ENCODE assay signal across 8 cellular contexts in the genomic region with DNA sequence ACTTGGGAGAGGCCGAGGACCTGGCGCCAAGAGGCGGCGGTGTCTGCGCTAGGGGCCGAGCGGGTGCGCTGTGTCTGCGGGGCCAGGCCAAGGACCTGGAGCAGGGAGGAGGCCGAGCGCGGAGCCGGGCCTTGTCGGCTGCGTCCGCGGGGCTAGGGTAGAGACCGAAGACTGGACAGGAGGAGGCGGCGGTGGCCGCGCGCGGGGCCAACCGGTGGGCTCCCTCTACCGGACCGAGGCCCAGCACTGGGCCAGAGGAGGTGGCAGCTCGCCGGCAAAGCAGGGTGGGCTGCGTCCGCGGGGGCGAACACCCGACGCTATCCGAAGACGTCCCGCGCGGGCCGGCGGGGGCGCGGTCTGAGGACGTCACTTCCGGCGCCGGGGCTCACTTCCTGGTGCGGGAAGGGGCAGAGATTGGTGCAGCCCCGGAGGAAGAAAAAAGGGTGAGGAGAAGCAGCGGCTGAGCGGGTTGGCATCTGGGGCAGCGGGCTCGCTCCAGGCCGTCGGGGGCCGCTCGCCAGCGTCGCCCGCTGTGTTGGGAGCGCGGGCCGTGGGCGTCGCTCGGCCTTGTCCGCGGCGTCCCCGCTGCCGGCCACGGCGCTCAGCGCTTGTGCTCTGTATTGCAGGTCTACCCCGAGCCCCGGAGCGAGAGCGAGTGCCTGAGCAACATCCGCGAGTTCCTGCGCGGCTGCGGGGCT. TPM values are rescaled to one million over a fixed set of nuclear protein-coding genes. Genes with fewer than 3 reads are reported as not detected.
DNase-seq lines count a peak whose midpoint lies in the region; ATAC-seq and TF ChIP-seq lines count a peak whose summit lies in the region.

No MANE protein-coding gene starts in this region.

- H3K27ac Mint-ChIP-seq in activated T-helper 1 cell treated with anti-CD3 and anti-CD28 coated beads, Interleukin-12 subunit alpha, Interleukin-12 subunit beta, Interleukin-2, Interleukin-4 antibody, amounts not matched to agents 30 ng/mL and 10 ng/mL and 1 ng/mL, durations not matched to agents 14 hours and 24 hours and 36 hours, result peak overlapping the region; percentile 97
- H3K27ac Mint-ChIP-seq in naive thymus-derived CD4-positive, alpha-beta T cell, result peak overlapping the region; percentile 88 to 96 (median 90)
- peak overlapping the region; percentile 92 for H3K27ac Mint-ChIP-seq in stimulated activated memory B cell treated with anti-CD40 and anti-IgM and Interleukin-4, amounts not matched to agents 10 μg/mL and 1 μg/mL and 100 μg/mL, for 72 hours

- ATAC-seq in DND-41 (ENCODE audit: insufficient read depth, low read depth), result peak; percentile 88
- ATAC-seq in GM21737 (IDR thresholded peaks at IDR 0.05; ENCODE audit: unreplicated experiment), result peak; percentile 88
- peak; percentile 93 for ATAC-seq in naive thymus-derived CD4-positive, alpha-beta T cell
- ATAC-seq in stimulated activated memory B cell treated with anti-CD40 and anti-IgM and Interleukin-4, amounts not matched to agents 10 μg/mL and 1 μg/mL and 100 μg/mL, for 72 hours, result peak; percentile 96

- peaks cover 56% of the 10 kb centered on the region for H3K79me2 ChIP-seq in DND-41 (ENCODE audit: insufficient read depth, low read length)

- H3K9me3 ChIP-seq in DND-41 (ENCODE audit: insufficient read depth, low read length, severe bottlenecking), result no peaks in the 10 kb centered on the region
- H3K9me3 ChIP-seq in Peyer's patch, result no peaks in the 10 kb centered on the region
- no peaks in the 10 kb centered on the region for H3K9me3 ChIP-seq in naive thymus-derived CD4-positive, alpha-beta T cell (ENCODE audit: control insufficient read depth in 2 of 3, low read length in 3 of 3)

- POLR2A ChIA-PET in naive thymus-derived CD4-positive, alpha-beta T cell (lab: Charles Lee), result interaction anchor here (1.4 to 2.3 kb wide), 3 partner anchors 24 to 36 kb away, joined by 5 to 10 read pairs (median 5); no protein-coding TSS in a partner anchor

- peak overlapping the region; percentile 99 for H3K9ac ChIP-seq in DND-41 (ENCODE audit: low read depth, low read length)

- no peaks in the 10 kb centered on the region for H3K9me3 Mint-ChIP-seq in activated T-helper 1 cell treated with anti-CD3 and anti-CD28 coated beads, Interleukin-12 subunit alpha, Interleukin-12 subunit beta, Interleukin-2, Interleukin-4 antibody, amounts not matched to agents 30 ng/mL and 10 ng/mL and 1 ng/mL, durations not matched to agents 14 hours and 24 hours and 36 hours
- no peaks in the 10 kb centered on the region for H3K9me3 Mint-ChIP-seq in naive thymus-derived CD4-positive, alpha-beta T cell
- H3K9me3 Mint-ChIP-seq in stimulated activated memory B cell treated with anti-CD40 and anti-IgM and Interleukin-4, amounts not matched to agents 10 μg/mL and 1 μg/mL and 100 μg/mL, for 72 hours, result no peaks in the 10 kb centered on the region

- H3K4me3 ChIP-seq in DND-41 (ENCODE audit: low read depth in 1 of 2, low read length in 2 of 2) (peak overlapping the region; percentile 98 to 99), Peyer's patch (peak overlapping the region; percentile 71 to 99 (median 88))
- peak overlapping the region; percentile 73 for H3K4me3 ChIP-seq in naive thymus-derived CD4-positive, alpha-beta T cell (ENCODE audit: low read length)

- CTCF ChIA-PET in naive thymus-derived CD4-positive, alpha-beta T cell (lab: Charles Lee), result no interaction called here

- intact Hi-C loops in activated T-helper 1 cell treated with anti-CD3 and anti-CD28 coated beads, Interleukin-12 subunit alpha, Interleukin-12 subunit beta, Interleukin-2, Interleukin-4 antibody, amounts not matched to agents 30 ng/mL and 10 ng/mL and 1 ng/mL, durations not matched to agents 14 hours and 24 hours and 36 hours (cut with micrococcal nuclease), result loop anchor here (1.0 to 10.0 kb wide), 8 partner anchors 27 to 1535 kb away; partner anchors contain the start of genes ANKRD10, ING1 and NAXD
- intact Hi-C loops in naive thymus-derived CD4-positive, alpha-beta T cell (cut with micrococcal nuclease), result loop anchor here (1.0 to 10.0 kb wide), 15 partner anchors 24 to 439 kb away; partner anchors contain the start of genes ANKRD10 (in 2 of the 2), ARHGEF7 (in 1 of the 2) and ING1 (in 1 of the 2)

- DNase-seq in DND-41 (peak; percentile 93), KG1 (lab: John Stamatoyannopoulos, UW) (peak; percentile 86), Peyer's patch (peak; percentile 88 to 96 (median 96)), fibroblast of gingiva (ENCODE audit: low read depth) (peak; percentile 91)
- peak; percentile 91 for DNase-seq in activated T-helper 1 cell treated with anti-CD3 and anti-CD28 coated beads, Interleukin-12 subunit alpha, Interleukin-12 subunit beta, Interleukin-2, Interleukin-4 antibody, amounts not matched to agents 30 ng/mL and 10 ng/mL and 1 ng/mL, durations not matched to agents 14 hours and 24 hours and 36 hours (ENCODE audit: low spot score)
- peak; percentile 87 to 96 (median 93) for DNase-seq in naive thymus-derived CD4-positive, alpha-beta T cell

- peaks cover 25% of the 10 kb centered on the region for H3K4me1 Mint-ChIP-seq in activated T-helper 1 cell treated with anti-CD3 and anti-CD28 coated beads, Interleukin-12 subunit alpha, Interleukin-12 subunit beta, Interleukin-2, Interleukin-4 antibody, amounts not matched to agents 30 ng/mL and 10 ng/mL and 1 ng/mL, durations not matched to agents 14 hours and 24 hours and 36 hours (ENCODE audit: low read depth)
- peaks cover 14 to 38% (median 29%) of the 10 kb centered on the region in 7 donors for H3K4me1 Mint-ChIP-seq in naive thymus-derived CD4-positive, alpha-beta T cell
- peaks cover 22% of the 10 kb centered on the region for H3K4me1 Mint-ChIP-seq in stimulated activated memory B cell treated with anti-CD40 and anti-IgM and Interleukin-4, amounts not matched to agents 10 μg/mL and 1 μg/mL and 100 μg/mL, for 72 hours

- H3K27ac ChIP-seq in DND-41 (ENCODE audit: low read length) (peak overlapping the region; percentile 91), Peyer's patch (peak overlapping the region; percentile 86 to 98 (median 94))
- H3K27ac ChIP-seq in naive thymus-derived CD4-positive, alpha-beta T cell (ENCODE audit: low read depth, low read length), result peak overlapping the region; percentile 79

- peak; percentile 79 to 80 for TF ChIP-seq POLR2A in Peyer's patch (IDR thresholded peaks at IDR 0.05)

- TF ChIP-seq CTCF in DND-41 (IDR thresholded peaks at IDR 0.05; ENCODE audit: borderline replicate concordance, extremely low read depth, low read length, poor library complexity, severe bottlenecking), result no peak
- peak in 2 of 6 experiments; percentile 12 to 28 for TF ChIP-seq CTCF in Peyer's patch (IDR thresholded peaks at IDR 0.05)

- peak overlapping the region; percentile 97 for H2AFZ ChIP-seq in DND-41 (ENCODE audit: low read depth, low read length)

- H3K4me3 Mint-ChIP-seq in activated T-helper 1 cell treated with anti-CD3 and anti-CD28 coated beads, Interleukin-12 subunit alpha, Interleukin-12 subunit beta, Interleukin-2, Interleukin-4 antibody, amounts not matched to agents 30 ng/mL and 10 ng/mL and 1 ng/mL, durations not matched to agents 14 hours and 24 hours and 36 hours, result peak overlapping the region; percentile 93
- peak overlapping the region; percentile 85 to 96 (median 92) for H3K4me3 Mint-ChIP-seq in naive thymus-derived CD4-positive, alpha-beta T cell
- peak overlapping the region; percentile 83 for H3K4me3 Mint-ChIP-seq in stimulated activated memory B cell treated with anti-CD40 and anti-IgM and Interleukin-4, amounts not matched to agents 10 μg/mL and 1 μg/mL and 100 μg/mL, for 72 hours

- peaks cover 29% of the 10 kb centered on the region for H3K27me3 Mint-ChIP-seq in activated T-helper 1 cell treated with anti-CD3 and anti-CD28 coated beads, Interleukin-12 subunit alpha, Interleukin-12 subunit beta, Interleukin-2, Interleukin-4 antibody, amounts not matched to agents 30 ng/mL and 10 ng/mL and 1 ng/mL, durations not matched to agents 14 hours and 24 hours and 36 hours (ENCODE audit: insufficient read depth)
- H3K27me3 Mint-ChIP-seq in naive thymus-derived CD4-positive, alpha-beta T cell, result peaks cover 0 to 33% (median 0%) of the 10 kb centered on the region in 5 donors
- no peaks in the 10 kb centered on the region for H3K27me3 Mint-ChIP-seq in stimulated activated memory B cell treated with anti-CD40 and anti-IgM and Interleukin-4, amounts not matched to agents 10 μg/mL and 1 μg/mL and 100 μg/mL, for 72 hours

- H3K4me2 ChIP-seq in DND-41 (ENCODE audit: insufficient read depth, low read length), result peak overlapping the region; percentile 98

- H3K36me3 ChIP-seq in DND-41 (ENCODE audit: insufficient read depth, low read length), result peaks cover 23% of the 10 kb centered on the region
- H3K36me3 ChIP-seq in Peyer's patch, result no peaks in the 10 kb centered on the region
- H3K36me3 ChIP-seq in naive thymus-derived CD4-positive, alpha-beta T cell (ENCODE audit: control insufficient read depth in 2 of 3, insufficient read depth in 3 of 3, low read length in 3 of 3), result no peaks in the 10 kb centered on the region

- H3K27me3 ChIP-seq in DND-41 (ENCODE audit: insufficient read depth, low read length, poor library complexity) (peaks cover 6% of the 10 kb centered on the region), Peyer's patch (no peaks in the 10 kb centered on the region)
- no peaks in the 10 kb centered on the region for H3K27me3 ChIP-seq in naive thymus-derived CD4-positive, alpha-beta T cell (ENCODE audit: control insufficient read depth in 2 of 2, insufficient read depth in 2 of 2, low read length in 2 of 2)

- peaks cover 4% of the 10 kb centered on the region for H3K36me3 Mint-ChIP-seq in activated T-helper 1 cell treated with anti-CD3 and anti-CD28 coated beads, Interleukin-12 subunit alpha, Interleukin-12 subunit beta, Interleukin-2, Interleukin-4 antibody, amounts not matched to agents 30 ng/mL and 10 ng/mL and 1 ng/mL, durations not matched to agents 14 hours and 24 hours and 36 hours (ENCODE audit: low read depth)
- peaks cover 0 to 8% (median 4%) of the 10 kb centered on the region in 5 donors for H3K36me3 Mint-ChIP-seq in naive thymus-derived CD4-positive, alpha-beta T cell
- H3K36me3 Mint-ChIP-seq in stimulated activated memory B cell treated with anti-CD40 and anti-IgM and Interleukin-4, amounts not matched to agents 10 μg/mL and 1 μg/mL and 100 μg/mL, for 72 hours, result peaks cover 5% of the 10 kb centered on the region

- peaks cover 23% of the 10 kb centered on the region for H4K20me1 ChIP-seq in DND-41 (ENCODE audit: insufficient read depth, low read length)

- H3K4me1 ChIP-seq in DND-41 (ENCODE audit: insufficient read depth, low read length) (peaks cover 43% of the 10 kb centered on the region), Peyer's patch (peaks cover 0 to 19% (median 8%) of the 10 kb centered on the region in 4 donors)
- peaks cover 14 to 16% of the 10 kb centered on the region in 2 donors for H3K4me1 ChIP-seq in naive thymus-derived CD4-positive, alpha-beta T cell (ENCODE audit: control insufficient read depth in 2 of 2, insufficient read depth in 2 of 2, low read length in 2 of 2)

RNA-seq across cellular contexts. Expression of gene ARHGEF7, which starts 38.3 kb away (rescaled TPM):
- 100 to 1,000 TPM in 2 of 4 donors, 10 to 100 TPM in 2; 58.1 to 117 (median 95.5) TPM for total RNA-seq in Peyer's patch
- 72.2 and 73.7 TPM in 2 replicates for total RNA-seq in activated T-helper 1 cell treated with anti-CD3 and anti-CD28 coated beads, Interleukin-12 subunit alpha, Interleukin-12 subunit beta, Interleukin-2, Interleukin-4 antibody, amounts not matched to agents 30 ng/mL and 10 ng/mL and 1 ng/mL, durations not matched to agents 14 hours and 24 hours and 36 hours
- total RNA-seq in naive thymus-derived CD4-positive, alpha-beta T cell, result 10 to 100 TPM; 75.3 to 84.0 (median 82.3) TPM
- polyA plus RNA-seq in naive thymus-derived CD4-positive, alpha-beta T cell, result 10 to 100 TPM in 1 of 2 donors, 1 to 10 TPM in 1; 10.0 to 14.7 TPM

Comparison
In these comparisons a context has a peak if more than half of its experiments do, and no peak if none do; other contexts are left out.
1. Peak in every context shown above with its lines: DNase-seq, ATAC-seq, H3K4me3 ChIP-seq and H3K27ac ChIP-seq.